25 cellular contexts compared by ENCODE assay signal in the genomic region with DNA sequence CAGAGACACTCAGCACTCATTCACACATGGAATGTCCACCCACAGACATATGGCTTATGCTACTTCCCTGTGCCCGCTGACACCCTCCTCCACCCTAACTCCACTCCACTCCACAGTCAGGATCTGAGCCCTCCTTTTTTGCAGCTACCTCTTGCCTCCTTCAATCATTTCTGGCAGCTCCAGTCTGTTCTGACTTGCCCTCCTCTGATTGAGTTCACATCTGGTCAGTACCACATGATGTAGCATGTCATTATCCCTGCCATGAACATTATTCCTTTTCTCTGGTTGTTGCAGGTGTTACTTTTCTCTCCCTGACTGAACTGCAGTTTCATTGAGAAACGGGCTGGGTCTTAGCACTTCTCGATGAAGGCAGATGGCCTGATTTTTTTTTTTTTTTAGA.
"Had no signal": no experiment of that assay in that cellular context is flagged by ENCODE, and none has a peak within 500 bp of the region (broad histone marks: within the 10 kb centered on the region; RNA-seq: fewer than 3 reads in every experiment).

No MANE protein-coding gene starts in this region.

- ATAC-seq: activated T-cell treated with anti-CD3 and anti-CD28 coated beads, Interleukin-2, amount 50 U/mL, for 4 hours; activated T-helper 17 cell treated with anti-CD3 and anti-CD28 coated beads, Interleukin-2, amount 50 U/mL, for 72 hours; gastrocnemius medialis; left lung; lower lobe of right lung; mucosa of descending colon; natural killer cell treated with Interleukin-12 subunit alpha and Interleukin-12 subunit beta and Interleukin-15 and Interleukin-18, amount 100 ng/mL, for 72 hours; right lobe of liver; stimulated activated naive CD8-positive, alpha-beta T cell treated with anti-CD3 and anti-CD28 coated beads, Interleukin-15, Interleukin-2, amounts not matched to agents 100 U/mL and 50 U/mL, for 24 hours; WTC11 had no signal

- DNase-seq: activated CD4-positive, alpha-beta memory T cell treated with anti-CD3 and anti-CD28 coated beads, Interleukin-2, amount 10 ng/mL, durations not matched to agents 7 days and 5 days; activated CD4-positive, alpha-beta T cell treated with anti-CD3 and anti-CD28 coated beads for 1 hour; activated CD4-positive, alpha-beta T cell treated with anti-CD3 and anti-CD28 coated beads, Interleukin-2, amount 10 ng/mL, durations not matched to agents 7 days and 5 days; activated gamma-delta T cell treated with Interleukin-2 at 50 U/mL for 16 hours; activated naive CD4-positive, alpha-beta T cell treated with anti-CD3 and anti-CD28 coated beads, Interleukin-2, amount 50 U/mL, for 16 hours; activated T-cell treated with anti-CD3 and anti-CD28 coated beads, Interleukin-2, amount 50 U/mL, for 4 hours; amygdala; dermis blood vessel endothelial cell; effector CD4-positive, alpha-beta T cell; gastrocnemius medialis; glutamatergic neuron; left lung; lower lobe of right lung; mesendoderm; mucosa of descending colon; right lobe of liver; stimulated activated CD4-positive, alpha-beta T cell treated with anti-CD3 and anti-CD28 coated beads, Interleukin-12 subunit alpha, Interleukin-12 subunit beta, amount 100 ng/mL, for 4 hours; stimulated activated CD4-positive, alpha-beta T cell treated with anti-CD3 and anti-CD28 coated beads, Interleukin-4, amount 100 ng/mL, for 1 hour; stimulated activated naive CD8-positive, alpha-beta T cell treated with anti-CD3 and anti-CD28 coated beads, Interleukin-15, Interleukin-2, amounts not matched to agents 100 U/mL and 50 U/mL, for 24 hours; T-helper 2 cell; trophoblast cell; uterus had no signal
